Comparison of ENCODE assay signal across 19 cellular contexts in genomic region chr2:24943427-24943826, GRCh38.
DNase-seq lines count a peak whose midpoint lies in the region.
"Had no signal": no experiment of that assay in that cellular context is flagged by ENCODE, and none has a peak within 500 bp of the region (broad histone marks: within the 10 kb centered on the region; RNA-seq: fewer than 3 reads in every experiment).

No MANE protein-coding gene starts in this region.

- H3K9me3 ChIP-seq in SK-N-MC (ENCODE audit: low read depth, low read length), result no peaks in the 10 kb centered on the region
- H3K9me3 ChIP-seq: A549; BLaER1 treated with 17β-estradiol and CSF1 and Interleukin-3, amounts not matched to agents 10 nM and 100 nM; Caco-2 had no signal

- H3K36me3 ChIP-seq in SK-N-MC (ENCODE audit: insufficient read depth, low read length), result no peaks in the 10 kb centered on the region; the same call in 1 of the 2 replicates

- H3K9ac ChIP-seq in SK-N-MC (ENCODE audit: insufficient read length), result no peak overlapping the region
- H3K9ac ChIP-seq: BLaER1 treated with 17β-estradiol and CSF1 and Interleukin-3, amounts not matched to agents 10 nM and 100 nM had no signal

- DNase-seq in EH (ENCODE audit: low read depth), result peak; percentile 23
- no peak for DNase-seq in SK-N-MC (ENCODE audit: low read depth, low spot score)
- peak; percentile 57 for DNase-seq in fibroblast of peridontal ligament (ENCODE audit: extremely low read depth)
- DNase-seq in NCI-H2227 treated with DMSO at 0.1 percent for 48 hours (lab: John Stamatoyannopoulos, UW), result no peak
- DNase-seq in SKM-1 (lab: John Stamatoyannopoulos, UW; ENCODE audit: unreplicated experiment), result no peak
- DNase-seq: AML-193; Caco-2; CD4-positive, alpha-beta T cell; CD8-positive, alpha-beta T cell; DMS 273 treated with DMSO at 0.1 percent for 48 hours; DMS153; DMS53; DMS79; DND-41; GF-D8 had no signal

- peak overlapping the region; percentile 31 for H3K4me3 ChIP-seq in SK-N-MC
- H3K4me3 ChIP-seq: A549; BLaER1 treated with 17β-estradiol and CSF1 and Interleukin-3, amounts not matched to agents 10 nM and 100 nM had no signal

- peak overlapping the region; percentile 62; the same call in 1 of the 2 replicates for H3K27ac ChIP-seq in SK-N-MC
- H3K27ac ChIP-seq: 22Rv1; A549; BLaER1 treated with 17β-estradiol and CSF1 and Interleukin-3, amounts not matched to agents 10 nM and 100 nM; C4-2B had no signal

Comparison
In these comparisons a context has a peak if more than half of its experiments do, and no peak if none do; other contexts are left out.
1. DNase-seq: peak in EH (single experiment) and fibroblast of peridontal ligament (single experiment); none in SK-N-MC (single experiment), NCI-H2227 treated with DMSO at 0.1 percent for 48 hours (single experiment) and SKM-1 (single experiment).